1 cellular context compared by ENCODE assay signal in genomic region chr7:5083291-5083690, GRCh38.
A peak's percentile ranks its signal among the peaks of the same experiment; 100 is the strongest.
TF ChIP-seq lines count a peak whose summit lies in the region.

No MANE protein-coding gene starts in this region.

TF ChIP-seq in K562, 482 proteins besides CTCF, POLR2A, EP300 and RAD21 (continued from another document and continues in another):
- TF ChIP-seq ATF4 (CRISPR knock-in tag; IDR thresholded peaks at IDR 0.05) (no peak), REST (CRISPR knock-in tag; IDR thresholded peaks at IDR 0.05; ENCODE audit: low read depth) (no peak), CUX1 (CRISPR knock-in tag; IDR thresholded peaks at IDR 0.05) (no peak), ZNF79 (CRISPR knock-in tag; IDR thresholded peaks at IDR 0.05; ENCODE audit: low read depth) (no peak), ZNF76 (CRISPR knock-in tag; IDR thresholded peaks at IDR 0.05; ENCODE audit: borderline replicate concordance) (no peak), ZNF717 (CRISPR knock-in tag; IDR thresholded peaks at IDR 0.05) (no peak), SMAD2 (IDR thresholded peaks at IDR 0.05; ENCODE audit: low read depth, low read length) (no peak), SIN3A (IDR thresholded peaks at IDR 0.05; ENCODE audit: borderline replicate concordance in 2 of 2, control insufficient read depth in 1 of 2, low read depth in 2 of 2, low read length in 2 of 2) (no peak), ZBTB26 (CRISPR knock-in tag; IDR thresholded peaks at IDR 0.05) (no peak), TFE3 (CRISPR knock-in tag; IDR thresholded peaks at IDR 0.05) (no peak), E2F3 (CRISPR knock-in tag; IDR thresholded peaks at IDR 0.05) (no peak), PTTG1 (tag; IDR thresholded peaks at IDR 0.05; ENCODE audit: low read depth) (no peak), SRF (CRISPR knock-in tag; IDR thresholded peaks at IDR 0.05) (no peak), TSC22D4 (tag; IDR thresholded peaks at IDR 0.05) (no peak), ZHX1 (conservative IDR thresholded peaks at IDR 0.05; ENCODE audit: low read length) (no peak), ZNF583 (CRISPR knock-in tag; IDR thresholded peaks at IDR 0.05) (no peak), NBN (IDR thresholded peaks at IDR 0.05; ENCODE audit: low read depth) (no peak), ARID4B (CRISPR knock-in tag; IDR thresholded peaks at IDR 0.05) (peak; percentile 64; the same call in 1 of the 2 replicates), TCF15 (CRISPR knock-in tag; IDR thresholded peaks at IDR 0.05) (no peak), BHLHE40 (IDR thresholded peaks at IDR 0.05; ENCODE audit: low read length) (peak; percentile 90), ZNF277 (CRISPR knock-in tag; IDR thresholded peaks at IDR 0.05; ENCODE audit: borderline replicate concordance) (no peak), ZNF24 (IDR thresholded peaks at IDR 0.05) (no peak), GATA2 (CRISPR knock-in tag; IDR thresholded peaks at IDR 0.05) (peak; percentile 98), ZNF551 (CRISPR knock-in tag; IDR thresholded peaks at IDR 0.05) (no peak), PHB2 (IDR thresholded peaks at IDR 0.05; ENCODE audit: low read depth) (peak; percentile 82), BRD4 (IDR thresholded peaks at IDR 0.05) (no peak), PTRF (tag; IDR thresholded peaks at IDR 0.05) (no peak), NCOR1 (IDR thresholded peaks at IDR 0.05) (peak; percentile 95), NKRF (IDR thresholded peaks at IDR 0.05; ENCODE audit: borderline replicate concordance) (no peak), ZNF75A (CRISPR knock-in tag; IDR thresholded peaks at IDR 0.05) (no peak), EHMT2 (IDR thresholded peaks at IDR 0.05) (no peak), TGIF2 (CRISPR knock-in tag; IDR thresholded peaks at IDR 0.05) (no peak), POLR2AphosphoS5 (IDR thresholded peaks at IDR 0.05; ENCODE audit: control insufficient read depth, insufficient read depth, low read depth, low read length) (peak; percentile 95), SRSF3 (IDR thresholded peaks at IDR 0.05; ENCODE audit: insufficient read depth, low read length) (no peak), PPARD (CRISPR knock-in tag; IDR thresholded peaks at IDR 0.05) (no peak), BRF1 (IDR thresholded peaks at IDR 0.05; ENCODE audit: borderline replicate concordance, extremely low read depth, insufficient read length) (no peak)
